Comparison of ENCODE assay signal across 18 cellular contexts in the genomic region with DNA sequence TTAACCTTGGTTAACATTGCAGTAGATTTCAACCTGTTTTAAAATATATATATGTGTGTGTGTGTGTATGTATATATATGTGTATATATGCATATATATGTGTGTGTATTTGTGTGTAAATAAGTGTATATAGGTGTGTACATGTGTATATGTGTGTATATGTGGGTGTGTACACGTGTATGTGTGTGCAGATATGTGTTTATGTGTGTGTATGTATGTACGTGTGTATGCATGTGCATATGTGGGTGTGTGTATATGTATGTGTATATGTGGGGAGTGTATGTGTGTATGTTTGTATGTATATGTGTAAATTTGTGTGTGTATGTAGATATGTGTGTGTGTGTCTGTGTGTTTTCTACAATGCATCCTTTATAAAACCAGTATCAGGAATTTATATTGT.
"Had no signal": no experiment of that assay in that cellular context is flagged by ENCODE, and none has a peak within 500 bp of the region (broad histone marks: within the 10 kb centered on the region; RNA-seq: fewer than 3 reads in every experiment).

No MANE protein-coding gene starts in this region.

- H2AFZ ChIP-seq: neural progenitor cell had no signal

- H3K4me2 ChIP-seq: neural progenitor cell had no signal

- H3K4me1 ChIP-seq: breast epithelium, prostate gland, testis had no signal

- H3K27me3 ChIP-seq: neural progenitor cell, testis had no signal

- H3K9me3 ChIP-seq: breast epithelium, prostate gland, testis had no signal

- H3K4me3 ChIP-seq: neural progenitor cell, prostate gland had no signal

- ATAC-seq: esophagus mucosa; naive thymus-derived CD4-positive, alpha-beta T cell; stimulated activated naive CD8-positive, alpha-beta T cell treated with anti-CD3 and anti-CD28 coated beads, Interleukin-15, amount 100 ng/mL, for 72 hours had no signal

- H3K36me3 ChIP-seq: breast epithelium, neural progenitor cell, prostate gland, WERI-Rb-1 had no signal

- DNase-seq: activated CD4-positive, alpha-beta T cell treated with anti-CD3 and anti-CD28 coated beads for 1 hour; activated CD4-positive, alpha-beta T cell treated with anti-CD3 and anti-CD28 coated beads, Interleukin-2, amount 50 U/mL, for 48 hours; activated gamma-delta T cell; cerebellar nuclear complex; effector CD8-positive, alpha-beta T cell; kidney; mammary epithelial cell; naive thymus-derived CD4-positive, alpha-beta T cell; right cardiac atrium; small intestine; stimulated activated CD4-positive, alpha-beta T cell treated with anti-CD3 and anti-CD28 coated beads, Interleukin-4, amount 100 ng/mL, for 1 hour; stimulated activated naive CD8-positive, alpha-beta T cell treated with anti-CD3 and anti-CD28 coated beads, Interleukin-15, amount 100 ng/mL, for 72 hours; testis; WERI-Rb-1 had no signal

- H3K27ac ChIP-seq: breast epithelium, neural progenitor cell, WERI-Rb-1 had no signal

- H3K9ac ChIP-seq: neural progenitor cell had no signal
